ENCODE assay signal across 8 cellular contexts in the genomic region with DNA sequence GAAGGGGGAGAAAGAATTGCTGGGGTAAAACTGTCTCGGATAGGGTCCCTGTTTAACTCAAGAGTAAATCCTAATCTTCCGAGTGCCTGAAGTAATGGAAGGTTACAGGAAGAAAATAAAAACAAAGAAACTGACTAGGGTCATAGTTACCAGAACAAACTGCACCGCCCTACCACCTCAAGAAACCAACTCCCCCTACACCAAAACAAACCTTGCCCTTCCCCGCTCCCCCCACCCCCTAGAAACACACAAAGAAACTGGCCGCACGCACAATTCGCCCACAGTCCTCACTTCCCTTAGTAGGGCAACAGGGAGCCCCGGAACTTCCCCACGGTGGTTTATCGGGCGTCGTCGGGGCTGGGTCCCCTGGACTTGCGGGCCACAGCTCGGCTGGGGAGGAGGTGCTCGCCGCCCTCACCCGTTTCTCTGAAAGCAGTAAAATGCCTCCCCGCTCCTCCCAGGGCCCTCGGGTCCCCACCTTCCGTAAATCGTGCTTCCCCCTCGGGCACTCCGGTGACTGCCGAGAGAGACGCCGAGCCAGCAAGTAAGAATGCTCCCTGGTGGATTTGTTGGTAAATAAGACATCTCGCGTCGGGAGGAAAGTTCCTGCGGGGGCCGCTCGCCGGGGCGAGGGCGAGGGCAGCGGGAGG. TPM values are rescaled to one million over a fixed set of nuclear protein-coding genes. Genes with fewer than 3 reads are reported as not detected.
DNase-seq lines count a peak whose midpoint lies in the region; ATAC-seq and TF ChIP-seq lines count a peak whose summit lies in the region.

No MANE protein-coding gene starts in this region.

- no peaks in the 10 kb centered on the region for H3K36me3 ChIP-seq in heart right ventricle
- no peaks in the 10 kb centered on the region for H3K36me3 ChIP-seq in skeletal muscle satellite cell (ENCODE audit: insufficient read depth, low read length)

- H3K4me2 ChIP-seq in skeletal muscle satellite cell (ENCODE audit: low read length), result peak overlapping the region; percentile 95

- peak overlapping the region; percentile 86 for H3K9ac ChIP-seq in skeletal muscle satellite cell (ENCODE audit: low read depth, low read length)

- no peaks in the 10 kb centered on the region for H3K9me3 ChIP-seq in heart right ventricle
- no peaks in the 10 kb centered on the region for H3K9me3 ChIP-seq in skeletal muscle satellite cell (replicated peaks; ENCODE audit: low read length)

- no peak for TF ChIP-seq CTCF in heart right ventricle (IDR thresholded peaks at IDR 0.05)

- DNase-seq in activated CD4-positive, alpha-beta T cell treated with anti-CD3 and anti-CD28 coated beads for 24 hours (ENCODE audit: low read depth in 2 of 2), result peak; percentile 12 to 30
- DNase-seq in activated CD4-positive, alpha-beta T cell treated with anti-CD3 and anti-CD28 coated beads for 1 hour, result no peak
- DNase-seq in OCI-M1 (lab: John Stamatoyannopoulos, UW) (peak; percentile 84), activated gamma-delta T cell (lab: John Stamatoyannopoulos, UW) (peak; percentile 45), heart right ventricle (peak; percentile 34 to 38), HCEC 1CT (no peak)

- H3K27me3 ChIP-seq in heart right ventricle (no peaks in the 10 kb centered on the region), skeletal muscle satellite cell (ENCODE audit: control insufficient read depth, insufficient read depth, low read length) (peaks cover 3% of the 10 kb centered on the region)

- WGBS in heart right ventricle, 2 donors, result 9 to 10% methylated on average over 37 of the region's 37 CpGs

- ATAC-seq in HG02943 (IDR thresholded peaks at IDR 0.05; ENCODE audit: low read depth, unreplicated experiment) (peak; percentile 24), heart right ventricle (no peak)

- peak overlapping the region; percentile 64 to 87 (median 70) for H3K4me3 ChIP-seq in heart right ventricle
- H3K4me3 ChIP-seq in skeletal muscle satellite cell (ENCODE audit: low read length), result peak overlapping the region; percentile 92

- intact Hi-C loops in heart right ventricle (cut with DNase I), result no loop called here

- H3K4me1 ChIP-seq in heart right ventricle (peaks cover 0 to 46% (median 9%) of the 10 kb centered on the region in 9 donors), skeletal muscle satellite cell (ENCODE audit: control insufficient read depth, insufficient read depth, low read length) (peaks cover 21% of the 10 kb centered on the region)

- peak overlapping the region in 8 of 10 donors; percentile 61 to 96 (median 76) for H3K27ac ChIP-seq in heart right ventricle

RNA-seq across cellular contexts. Expression of a gene that starts 2.4 kb away (rescaled TPM):
- total RNA-seq in heart right ventricle, result 10 to 100 TPM in 6 of 10 donors, 1 to 10 TPM in 4; 5.7 to 16.9 (median 10.9) TPM
- 1 to 10 TPM; 6.1 TPM for polyA plus RNA-seq in heart right ventricle
- total RNA-seq in skeletal muscle satellite cell (2012; rRNA removed), result 31.5 and 46.9 TPM in 2 replicates

Comparison
In these comparisons a context has a peak if more than half of its experiments do, and no peak if none do; other contexts are left out.
1. DNase-seq: peak in activated CD4-positive, alpha-beta T cell treated with anti-CD3 and anti-CD28 coated beads for 24 hours (2 of 2), OCI-M1 (single experiment), activated gamma-delta T cell (single experiment) and heart right ventricle (2 of 2); none in activated CD4-positive, alpha-beta T cell treated with anti-CD3 and anti-CD28 coated beads for 1 hour (single experiment) and HCEC 1CT (single experiment).